8 cellular contexts compared by ENCODE assay signal in genomic region chr1:212610575-212610967, GRCh38. TPM values are rescaled to one million over a fixed set of nuclear protein-coding genes. Genes with fewer than 3 reads are reported as not detected.
A peak's percentile ranks its signal among the peaks of the same experiment; 100 is the strongest.
DNase-seq lines count a peak whose midpoint lies in the region; ATAC-seq and TF ChIP-seq lines count a peak whose summit lies in the region.

No MANE protein-coding gene starts in this region.

- H3F3A ChIP-seq in PC-9 (ENCODE audit: insufficient read depth, low read depth): 0 out of 2 replicates have a peak, but pooled peaks cover 4% of the 10 kb centered on the region

- peaks cover 52% of the 10 kb centered on the region for H3K36me3 Mint-ChIP-seq in activated CD4-positive, alpha-beta T cell treated with anti-CD3 and anti-CD28 coated beads for 36 hours (ENCODE audit: low read depth)

- no TSS peak for BruUV-seq in PC-9 (replicated peaks; lab: Mats Ljungman, UMichigan)

- no peak for TF ChIP-seq CTCF in PC-9 (conservative IDR thresholded peaks at IDR 0.05)
- TF ChIP-seq CTCF in esophagus muscularis mucosa (IDR thresholded peaks at IDR 0.05): no peak
- TF ChIP-seq CTCF in psoas muscle (IDR thresholded peaks at IDR 0.05): no peak

- peaks cover 70% of the 10 kb centered on the region for H3K4me1 Mint-ChIP-seq in activated CD4-positive, alpha-beta T cell treated with anti-CD3 and anti-CD28 coated beads for 36 hours

- no peak for TF ChIP-seq EP300 in esophagus muscularis mucosa (IDR thresholded peaks at IDR 0.05)

- H3K27me3 Mint-ChIP-seq in activated CD4-positive, alpha-beta T cell treated with anti-CD3 and anti-CD28 coated beads for 36 hours: peaks cover 26% of the 10 kb centered on the region

- peak overlapping the region; percentile 91 for H3K4me2 ChIP-seq in PC-9

- POLR2A ChIA-PET in activated CD4-positive, alpha-beta T cell treated with anti-CD3 and anti-CD28 coated beads for 36 hours (lab: Charles Lee): interaction anchor here (0.7 to 2.0 kb wide), 2 partner anchors 44 to 581 kb away, joined by 3 to 6 read pairs; no protein-coding TSS in a partner anchor
- POLR2A ChIA-PET in PC-9 (lab: Charles Lee; ENCODE audit: unreplicated experiment): no interaction called here

- no peaks in the 10 kb centered on the region for H3K79me2 ChIP-seq in PC-9 (ENCODE audit: low read depth)

- H3K36me3 ChIP-seq in PC-9 (ENCODE audit: low read depth) (no peaks in the 10 kb centered on the region), esophagus muscularis mucosa (peaks cover 0 to 12% (median 6%) of the 10 kb centered on the region in 4 donors), psoas muscle (ENCODE audit: insufficient read depth in 1 of 2, low read depth in 1 of 2) (peaks cover 0 to 16% of the 10 kb centered on the region in 2 donors)

- no peak for ATAC-seq in activated CD4-positive, alpha-beta T cell treated with anti-CD3 and anti-CD28 coated beads for 36 hours
- no peak for ATAC-seq in psoas muscle

- no peaks in the 10 kb centered on the region for H3K9me2 ChIP-seq in PC-9 (ENCODE audit: insufficient read depth)

- CTCF ChIA-PET in activated CD4-positive, alpha-beta T cell treated with anti-CD3 and anti-CD28 coated beads for 36 hours (lab: Charles Lee): interaction anchor here (0.6 to 1.6 kb wide), 4 partner anchors 12 to 171 kb away, joined by 3 to 5 read pairs (median 5); no protein-coding TSS in a partner anchor
- CTCF ChIA-PET in PC-9 (lab: Charles Lee): interaction anchor here (1.4 kb wide), 1 partner anchor 131 kb away, joined by 4 read pairs; no protein-coding TSS in a partner anchor

- H3K27me3 ChIP-seq in PC-9 (ENCODE audit: insufficient read depth, low read depth): peaks cover 39% of the 10 kb centered on the region
- H3K27me3 ChIP-seq in esophagus muscularis mucosa: peaks cover 0 to 24% (median 20%) of the 10 kb centered on the region in 4 donors
- H3K27me3 ChIP-seq in psoas muscle (ENCODE audit: insufficient read depth in 3 of 3, low read length in 2 of 3): peaks cover 0 to 21% (median 11%) of the 10 kb centered on the region in 3 donors

- no peak overlapping the region for H2AFZ ChIP-seq in PC-9

- peak overlapping the region; percentile 77 for H3K27ac Mint-ChIP-seq in activated CD4-positive, alpha-beta T cell treated with anti-CD3 and anti-CD28 coated beads for 36 hours

- H3K4me3 ChIP-seq in PC-9 (no peak overlapping the region), esophagus muscularis mucosa (peak overlapping the region in 3 of 4 donors; percentile 80 to 90 (median 86)), psoas muscle (peak overlapping the region; percentile 81)

- no peak for TF ChIP-seq POLR2A in esophagus muscularis mucosa (IDR thresholded peaks at IDR 0.05; ENCODE audit: low read depth)

- H3K4me1 ChIP-seq in PC-9 (replicated peaks; ENCODE audit: insufficient read depth) (peaks cover 28% of the 10 kb centered on the region), esophagus muscularis mucosa (peaks cover 36 to 55% (median 49%) of the 10 kb centered on the region in 4 donors), psoas muscle (peaks cover 24% of the 10 kb centered on the region)

- DNase-seq in activated CD4-positive, alpha-beta T cell treated with anti-CD3 and anti-CD28 coated beads for 36 hours: no peak
- no peak for DNase-seq in activated CD4-positive, alpha-beta T cell treated with anti-CD3 and anti-CD28 coated beads for 48 hours
- DNase-seq in PC-9: no peak
- no peak for DNase-seq in esophagus muscularis mucosa (ENCODE audit: extremely low spot score)
- DNase-seq in psoas muscle: no peak
- no peak for DNase-seq in KG1 (lab: John Stamatoyannopoulos, UW)
- no peak for DNase-seq in kidney glomerular epithelial cell (lab: John Stamatoyannopoulos, UW)
- DNase-seq in NCI-H146 treated with DMSO at 0.1 percent for 48 hours (lab: John Stamatoyannopoulos, UW; ENCODE audit: unreplicated experiment): no peak

- WGBS in esophagus muscularis mucosa: 94% methylated on average over 5 of the region's 5 CpGs
- 94 to 95% (median 95%) methylated on average over 5 of the region's 5 CpGs for WGBS in psoas muscle, 3 donors

- no peaks in the 10 kb centered on the region for H3K9me3 Mint-ChIP-seq in activated CD4-positive, alpha-beta T cell treated with anti-CD3 and anti-CD28 coated beads for 36 hours (ENCODE audit: low read depth)

- peak overlapping the region; percentile 91 for H3K4me3 Mint-ChIP-seq in activated CD4-positive, alpha-beta T cell treated with anti-CD3 and anti-CD28 coated beads for 36 hours

- intact Hi-C loops in activated CD4-positive, alpha-beta T cell treated with anti-CD3 and anti-CD28 coated beads for 36 hours (cut with DNase I, micrococcal nuclease): no loop called here
- intact Hi-C loops in PC-9 (cut with micrococcal nuclease; ENCODE audit: unreplicated experiment): no loop called here
- intact Hi-C loops in esophagus muscularis mucosa (cut with DNase I): no loop called here
- intact Hi-C loops in psoas muscle (cut with DNase I): no loop called here

- peaks cover 14% of the 10 kb centered on the region; the same call in 1 of the 2 replicates for H4K20me1 ChIP-seq in PC-9 (ENCODE audit: insufficient read depth)

- H3K9me3 ChIP-seq in PC-9 (ENCODE audit: insufficient read depth, low read depth) (no peaks in the 10 kb centered on the region), esophagus muscularis mucosa (no peaks in the 10 kb centered on the region), psoas muscle (no peaks in the 10 kb centered on the region)

- no peak overlapping the region for H3K27ac ChIP-seq in PC-9
- H3K27ac ChIP-seq in esophagus muscularis mucosa (replicated peaks in 1 of 4): no peak overlapping the region
- H3K27ac ChIP-seq in psoas muscle: no peak overlapping the region

RNA-seq across cellular contexts. Expression of gene ATF3, which starts 2.0 kb away (rescaled TPM):
- total RNA-seq in activated CD4-positive, alpha-beta T cell treated with anti-CD3 and anti-CD28 coated beads for 36 hours: 10 to 100 TPM; 40.3 to 44.9 TPM
- total RNA-seq in PC-9 (2021) (10.2 and 10.8 TPM in 2 replicates), esophagus muscularis mucosa (10 to 100 TPM in 1 of 4 donors, 1 to 10 TPM in 3; 2.9 to 29.7 (median 3.7) TPM), psoas muscle (10 to 100 TPM; 13.5 to 51.3 (median 26.3) TPM)
- polyA plus RNA-seq in psoas muscle: 10 to 100 TPM in 2 of 3 donors, 1 to 10 TPM in 1; 6.6 to 29.2 (median 10.1) TPM
